In genomic region chr10:5404188-5405041, GRCh38 we compare ENCODE assay signal across 1 cellular context.
TF ChIP-seq lines count a peak whose summit lies in the region.

TUBAL3 (minus strand) TSS chr10:5404828; CDS start chr10:5404792, 36 bp downstream.

TF ChIP-seq in K562, 482 proteins besides CTCF, POLR2A, EP300 and RAD21 (continued from another document and continues in another):
- TF ChIP-seq CHD7 (IDR thresholded peaks at IDR 0.05; ENCODE audit: low read depth, low read length) (no peak), HNRNPH1 (optimal IDR thresholded peaks at IDR 0.05; ENCODE audit: low read depth, low read length) (no peak), HCFC1 (IDR thresholded peaks at IDR 0.05; ENCODE audit: low read depth, low read length) (no peak), SMARCA4 (IDR thresholded peaks at IDR 0.05) (peak; percentile 41; the same call in 1 of the 2 replicates), ZFX (CRISPR knock-in tag; IDR thresholded peaks at IDR 0.05) (no peak), ZMIZ1 (IDR thresholded peaks at IDR 0.05; ENCODE audit: low read depth in 2 of 2, low read length in 2 of 2) (no peak), MYC (IDR thresholded peaks at IDR 0.05; ENCODE audit: low read depth, low read length) (no peak), MYC (CRISPR knock-in tag; IDR thresholded peaks at IDR 0.05; ENCODE audit: borderline replicate concordance, low read depth) (no peak), ZNF79 (CRISPR knock-in tag; IDR thresholded peaks at IDR 0.05; ENCODE audit: low read depth) (no peak), GMEB1 (CRISPR knock-in tag; IDR thresholded peaks at IDR 0.05) (no peak), PHB (CRISPR knock-in tag; IDR thresholded peaks at IDR 0.05) (no peak), ZNF217 (CRISPR knock-in tag; IDR thresholded peaks at IDR 0.05) (no peak), SREBF1 (IDR thresholded peaks at IDR 0.05; ENCODE audit: borderline replicate concordance, low read depth, low read length) (no peak), GTF3C2 (IDR thresholded peaks at IDR 0.05; ENCODE audit: borderline replicate concordance, extremely low read depth, insufficient read length) (no peak), CEBPB (tag; IDR thresholded peaks at IDR 0.05) (no peak), RERE (CRISPR knock-in tag; IDR thresholded peaks at IDR 0.05; ENCODE audit: borderline replicate concordance) (no peak), ZNF408 (CRISPR knock-in tag; IDR thresholded peaks at IDR 0.05; ENCODE audit: low read depth) (no peak), AFF4 (CRISPR knock-in tag; IDR thresholded peaks at IDR 0.05) (no peak), ZNF143 (CRISPR knock-in tag; IDR thresholded peaks at IDR 0.05) (no peak)
